Comparison of ENCODE assay signal across 8 cellular contexts in the genomic region with DNA sequence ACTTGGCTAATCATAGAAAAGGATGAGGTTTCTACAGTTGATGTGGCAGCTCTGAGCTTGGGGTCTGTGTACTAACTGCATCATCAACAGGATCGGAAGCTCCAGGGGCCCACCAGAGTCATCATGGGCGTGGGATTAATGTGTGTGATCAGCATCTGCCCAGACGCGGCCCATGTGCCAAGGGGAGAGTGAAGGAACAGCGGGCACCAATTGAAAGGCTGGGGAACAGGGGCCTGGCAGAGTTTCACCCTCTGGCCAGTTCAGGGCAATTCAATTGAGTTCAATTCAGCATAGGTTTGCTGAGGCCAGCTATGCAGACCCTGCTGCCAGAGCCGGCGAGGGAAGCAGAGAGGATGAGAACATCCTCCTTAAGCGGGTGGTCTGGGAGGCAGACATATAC.
"Had no signal": no experiment of that assay in that cellular context is flagged by ENCODE, and none has a peak within 500 bp of the region (broad histone marks: within the 10 kb centered on the region; RNA-seq: fewer than 3 reads in every experiment).

No MANE protein-coding gene starts in this region.

- H2AFZ ChIP-seq: GM23248 had no signal

- H3K4me3 ChIP-seq: GM23248, HAP-1, K562 had no signal

- H3K36me3 ChIP-seq: HAP-1 had no signal

- H3K9ac ChIP-seq: GM23248 had no signal

- H3K27ac ChIP-seq: GM23248 had no signal

- ATAC-seq: HCT116, K562 had no signal

- H3K4me1 ChIP-seq: HAP-1 had no signal

- DNase-seq: GM23248, GOT3, H7, HFFc6, IMR-90 had no signal
